In the genomic region with DNA sequence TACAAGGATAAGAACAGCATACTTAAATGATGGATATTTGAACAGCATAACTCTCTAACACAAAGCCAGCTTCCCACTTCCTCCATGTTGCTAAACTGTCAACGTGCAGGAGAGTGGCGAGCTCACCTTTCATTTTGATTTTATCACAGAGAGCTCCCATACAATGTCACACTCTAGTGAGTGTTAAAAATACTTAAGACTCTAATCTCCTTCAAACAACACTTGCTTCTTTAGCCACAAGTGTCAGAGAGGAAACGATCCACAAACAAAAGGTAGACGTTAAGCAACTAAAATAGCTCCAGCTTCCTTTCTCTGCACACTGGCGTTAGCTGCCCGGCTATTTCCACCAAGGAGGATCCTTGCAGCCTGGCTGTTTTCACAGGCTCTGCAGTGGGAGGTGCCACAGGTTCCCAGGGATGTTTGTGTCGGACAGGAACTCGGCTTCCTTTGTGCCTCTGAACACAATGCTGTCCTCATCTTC, we compare ENCODE assay signal across 12 cellular contexts.
DNase-seq lines count a peak whose midpoint lies in the region; FAIRE-seq and TF ChIP-seq lines count a peak whose summit lies in the region.
"Had no signal": no experiment of that assay in that cellular context is flagged by ENCODE, and none has a peak within 500 bp of the region (broad histone marks: within the 10 kb centered on the region; RNA-seq: fewer than 3 reads in every experiment).

No MANE protein-coding gene starts in this region.

- TF ChIP-seq CTCF in fibroblast of pulmonary artery (IDR thresholded peaks at IDR 0.05; ENCODE audit: low read length, missing control alignments) (no peak), progenitor cell of endocrine pancreas (IDR thresholded peaks at IDR 0.05; ENCODE audit: unreplicated experiment) (no peak)

- H3K27me3 Mint-ChIP-seq in progenitor cell of endocrine pancreas: no peaks in the 10 kb centered on the region

- H3K36me3 Mint-ChIP-seq in progenitor cell of endocrine pancreas (ENCODE audit: insufficient read depth): peaks cover 3% of the 10 kb centered on the region

- H3K27ac Mint-ChIP-seq in progenitor cell of endocrine pancreas: peak overlapping the region; percentile 71

- DNase-seq in NCI-H187 (lab: John Stamatoyannopoulos, UW) (peak; percentile 15), NCI-H187 treated with DMSO at 0.1 percent for 48 hours (lab: John Stamatoyannopoulos, UW) (no peak), fibroblast of pulmonary artery (ENCODE audit: low read depth) (peak; percentile 5), progenitor cell of endocrine pancreas (ENCODE audit: low spot score, unreplicated experiment) (no peak), 8988T (no peak), NCI-H1092 (lab: John Stamatoyannopoulos, UW) (no peak), H54 (ENCODE audit: insufficient read length, low spot score) (no peak)
- DNase-seq: activated T-cell treated with anti-CD3 and anti-CD28 coated beads, Interleukin-2, amount 50 U/mL, for 4 hours; H7; occipital lobe had no signal

- no peak overlapping the region for H3K4me3 ChIP-seq in fibroblast of pulmonary artery (replicated peaks; ENCODE audit: low read depth, low read length)

- no peak for FAIRE-seq in H54 (lab: Jason Lieb, UNC)
- FAIRE-seq: A204.1 had no signal

- H3K9me3 Mint-ChIP-seq in progenitor cell of endocrine pancreas (ENCODE audit: low read depth): no peaks in the 10 kb centered on the region
- H3K9me3 Mint-ChIP-seq: activated T-cell treated with anti-CD3 and anti-CD28 coated beads, Interleukin-2, amount 50 U/mL, for 4 hours had no signal

- peaks cover 8% of the 10 kb centered on the region for H3K4me1 Mint-ChIP-seq in progenitor cell of endocrine pancreas (ENCODE audit: low read depth)

- H3K4me3 Mint-ChIP-seq in progenitor cell of endocrine pancreas (ENCODE audit: low read depth): peak overlapping the region; percentile 20
- H3K4me3 Mint-ChIP-seq: activated T-cell treated with anti-CD3 and anti-CD28 coated beads, Interleukin-2, amount 50 U/mL, for 4 hours had no signal

- no peak for TF ChIP-seq POLR2A in H54 (IDR thresholded peaks at IDR 0.05; ENCODE audit: low read depth, low read length)

TF ChIP-seq in PFSK-1, 5 proteins besides CTCF, POLR2A, EP300 and RAD21:
- TF ChIP-seq FOXP2 (optimal IDR thresholded peaks at IDR 0.05; ENCODE audit: borderline replicate concordance, extremely low read depth, extremely low read length, insufficient read depth) (no peak), POLR2AphosphoS5 (IDR thresholded peaks at IDR 0.05; ENCODE audit: low read depth, low read length) (no peak), SIN3A (IDR thresholded peaks at IDR 0.05; ENCODE audit: borderline replicate concordance, insufficient read depth, low read length) (0 out of 2 replicates have a peak, but pooled peaks have one; percentile 30), TAF1 (IDR thresholded peaks at IDR 0.05; ENCODE audit: borderline replicate concordance, insufficient read depth, low read length) (no peak)
- TF ChIP-seq, protein P1, sequence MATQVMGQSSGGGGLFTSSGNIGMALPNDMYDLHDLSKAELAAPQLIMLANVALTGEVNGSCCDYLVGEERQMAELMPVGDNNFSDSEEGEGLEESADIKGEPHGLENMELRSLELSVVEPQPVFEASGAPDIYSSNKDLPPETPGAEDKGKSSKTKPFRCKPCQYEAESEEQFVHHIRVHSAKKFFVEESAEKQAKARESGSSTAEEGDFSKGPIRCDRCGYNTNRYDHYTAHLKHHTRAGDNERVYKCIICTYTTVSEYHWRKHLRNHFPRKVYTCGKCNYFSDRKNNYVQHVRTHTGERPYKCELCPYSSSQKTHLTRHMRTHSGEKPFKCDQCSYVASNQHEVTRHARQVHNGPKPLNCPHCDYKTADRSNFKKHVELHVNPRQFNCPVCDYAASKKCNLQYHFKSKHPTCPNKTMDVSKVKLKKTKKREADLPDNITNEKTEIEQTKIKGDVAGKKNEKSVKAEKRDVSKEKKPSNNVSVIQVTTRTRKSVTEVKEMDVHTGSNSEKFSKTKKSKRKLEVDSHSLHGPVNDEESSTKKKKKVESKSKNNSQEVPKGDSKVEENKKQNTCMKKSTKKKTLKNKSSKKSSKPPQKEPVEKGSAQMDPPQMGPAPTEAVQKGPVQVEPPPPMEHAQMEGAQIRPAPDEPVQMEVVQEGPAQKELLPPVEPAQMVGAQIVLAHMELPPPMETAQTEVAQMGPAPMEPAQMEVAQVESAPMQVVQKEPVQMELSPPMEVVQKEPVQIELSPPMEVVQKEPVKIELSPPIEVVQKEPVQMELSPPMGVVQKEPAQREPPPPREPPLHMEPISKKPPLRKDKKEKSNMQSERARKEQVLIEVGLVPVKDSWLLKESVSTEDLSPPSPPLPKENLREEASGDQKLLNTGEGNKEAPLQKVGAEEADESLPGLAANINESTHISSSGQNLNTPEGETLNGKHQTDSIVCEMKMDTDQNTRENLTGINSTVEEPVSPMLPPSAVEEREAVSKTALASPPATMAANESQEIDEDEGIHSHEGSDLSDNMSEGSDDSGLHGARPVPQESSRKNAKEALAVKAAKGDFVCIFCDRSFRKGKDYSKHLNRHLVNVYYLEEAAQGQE (IDR thresholded peaks at IDR 0.05; ENCODE audit: insufficient read depth in 1 of 2, low read depth in 2 of 2, low read length in 2 of 2): no peak

Comparison
In these comparisons a context has a peak if more than half of its experiments do, and no peak if none do; other contexts are left out.
1. DNase-seq: peak in NCI-H187 (2 of 2) and fibroblast of pulmonary artery (single experiment); none in NCI-H187 treated with DMSO at 0.1 percent for 48 hours (single experiment), progenitor cell of endocrine pancreas (single experiment), 8988T (single experiment), NCI-H1092 (single experiment) and H54 (single experiment).